Comparison of ENCODE assay signal across 8 cellular contexts in genomic region chr7:30445770-30446169, GRCh38. TPM values are rescaled to one million over a fixed set of nuclear protein-coding genes. Genes with fewer than 3 reads are reported as not detected.
DNase-seq lines count a peak whose midpoint lies in the region; ATAC-seq and TF ChIP-seq lines count a peak whose summit lies in the region.

No MANE protein-coding gene starts in this region.

- H3K4me3 ChIP-seq in Karpas-422 (ENCODE audit: low read length) (no peak overlapping the region), body of pancreas (no peak overlapping the region)

- no peak for TF ChIP-seq POLR2A in body of pancreas (IDR thresholded peaks at IDR 0.05)

- no peaks in the 10 kb centered on the region for H3K9me3 ChIP-seq in Karpas-422 (ENCODE audit: low read length)
- no peaks in the 10 kb centered on the region for H3K9me3 ChIP-seq in body of pancreas

- TF ChIP-seq CTCF in body of pancreas (IDR thresholded peaks at IDR 0.05), result peak in 2 of 7 experiments; percentile 7 to 33

- H3K79me2 ChIP-seq in Karpas-422 (ENCODE audit: low read length), result no peaks in the 10 kb centered on the region

- DNase-seq in EL (peak; percentile 36), Karpas-422 (peak; percentile 94), T-helper 22 cell (ENCODE audit: low read depth) (peak; percentile 21), body of pancreas (peak; percentile 31 to 79 (median 54)), mesenteric fat pad (ENCODE audit: low spot score) (peak; percentile 87), T1000 (lab: John Stamatoyannopoulos, UW) (no peak)
- peak; percentile 71 for DNase-seq in stimulated activated naive CD8-positive, alpha-beta T cell treated with anti-CD3 and anti-CD28 coated beads, Interleukin-15, Interleukin-2, amounts not matched to agents 100 U/mL and 50 U/mL, for 24 hours

- no peak overlapping the region for H3K9ac ChIP-seq in Karpas-422 (ENCODE audit: low read length)

- H3K4me1 ChIP-seq in Karpas-422 (ENCODE audit: low read length) (peaks cover 8% of the 10 kb centered on the region), body of pancreas (peaks cover 22% of the 10 kb centered on the region)

- no peak overlapping the region for H3K4me2 ChIP-seq in Karpas-422 (ENCODE audit: low read depth, low read length, poor library complexity, severe bottlenecking)

- ATAC-seq in GM21619 (IDR thresholded peaks at IDR 0.05; ENCODE audit: unreplicated experiment), result peak; percentile 99
- peak; percentile 50 for ATAC-seq in body of pancreas
- peak; percentile 91 for ATAC-seq in stimulated activated naive CD8-positive, alpha-beta T cell treated with anti-CD3 and anti-CD28 coated beads, Interleukin-15, Interleukin-2, amounts not matched to agents 100 U/mL and 50 U/mL, for 24 hours

- WGBS in body of pancreas, 2 donors, result 74 to 76% methylated on average over 7 of the region's 7 CpGs

- H3K27ac ChIP-seq in Karpas-422 (ENCODE audit: low read length) (no peak overlapping the region), body of pancreas (no peak overlapping the region)

- H3K27me3 ChIP-seq in Karpas-422 (ENCODE audit: low read length) (no peaks in the 10 kb centered on the region), body of pancreas (no peaks in the 10 kb centered on the region)

- H3K36me3 ChIP-seq in Karpas-422 (ENCODE audit: insufficient read depth, low read length) (no peaks in the 10 kb centered on the region), body of pancreas (replicated peaks in 1 of 2; ENCODE audit: insufficient read depth in 1 of 2, low read depth in 2 of 2) (no peaks in the 10 kb centered on the region)

- intact Hi-C loops in body of pancreas (cut with DNase I), result no loop called here

- H4K20me1 ChIP-seq in Karpas-422 (ENCODE audit: insufficient read depth, low read depth, low read length), result no peaks in the 10 kb centered on the region

- H3K9me2 ChIP-seq in Karpas-422 (replicated peaks; ENCODE audit: insufficient read depth, low read length), result no peaks in the 10 kb centered on the region

- no peak overlapping the region for H2AFZ ChIP-seq in Karpas-422 (ENCODE audit: low read length)

RNA-seq across cellular contexts. Expression of gene NOD1, which starts 32.8 kb away (rescaled TPM):
- total RNA-seq in Karpas-422 (2014; rRNA removed; shearing (Covaris generic); ENCODE audit: low replicate concordance), result 4.5 and 6.7 TPM in 2 replicates
- total RNA-seq in body of pancreas, result 1 to 10 TPM; 3.6 to 4.6 TPM
- 41.8 TPM for total RNA-seq in mesenteric fat pad

RNA-seq across cellular contexts. Expression of gene GGCT, which starts 58.9 kb away (rescaled TPM):
- total RNA-seq in Karpas-422 (2014; rRNA removed; shearing (Covaris generic); ENCODE audit: low replicate concordance), result 73.5 and 78.1 TPM in 2 replicates
- total RNA-seq in body of pancreas, result 10 to 100 TPM; 13.5 to 42.2 TPM
- total RNA-seq in mesenteric fat pad, result 165 TPM
